In genomic region chr13:81393110-81393509, GRCh38 we compare ENCODE assay signal across 17 cellular contexts.
DNase-seq lines count a peak whose midpoint lies in the region; ATAC-seq, FAIRE-seq and TF ChIP-seq lines count a peak whose summit lies in the region.
"Had no signal": no experiment of that assay in that cellular context is flagged by ENCODE, and none has a peak within 500 bp of the region (broad histone marks: within the 10 kb centered on the region; RNA-seq: fewer than 3 reads in every experiment).

No MANE protein-coding gene starts in this region.

- H4K20me1 ChIP-seq in HepG2 (ENCODE audit: insufficient read depth, low read length): no peaks in the 10 kb centered on the region

- no peak for TF ChIP-seq RAD21 in HepG2 (CRISPR knock-in tag; IDR thresholded peaks at IDR 0.05)

- H3K27ac ChIP-seq in HUES64 (ENCODE audit: low read depth, low read length) (0 out of 2 replicates have a peak overlapping the region, but pooled peaks have one; percentile 4), transverse colon (peak overlapping the region in 3 of 4 donors; percentile 77 to 82 (median 78)), HepG2 (ENCODE audit: extremely low read length, insufficient read depth, low read length) (no peak overlapping the region)
- H3K27ac ChIP-seq in naive thymus-derived CD4-positive, alpha-beta T cell (ENCODE audit: low read depth, low read length): no peak overlapping the region
- H3K27ac ChIP-seq: A549, C4-2B, HL-60 had no signal

- H3K27me3 ChIP-seq in HUES64 (ENCODE audit: insufficient read depth, low read length): no peaks in the 10 kb centered on the region
- H3K27me3 ChIP-seq in transverse colon: no peaks in the 10 kb centered on the region
- no peaks in the 10 kb centered on the region for H3K27me3 ChIP-seq in naive thymus-derived CD4-positive, alpha-beta T cell (ENCODE audit: control insufficient read depth in 2 of 2, insufficient read depth in 2 of 2, low read length in 2 of 2)
- H3K27me3 ChIP-seq in HepG2 (ENCODE audit: control insufficient read depth in 1 of 2, insufficient read depth in 2 of 2, low read length in 2 of 2): no peaks in the 10 kb centered on the region
- H3K27me3 ChIP-seq: BE2C had no signal

- peak overlapping the region; percentile 36 for H3K27ac Mint-ChIP-seq in endothelial cell (ENCODE audit: unreplicated experiment)
- peak overlapping the region; percentile 64 for H3K27ac Mint-ChIP-seq in nephron progenitor cell
- H3K27ac Mint-ChIP-seq in naive thymus-derived CD4-positive, alpha-beta T cell: peak overlapping the region in 1 of 9 donors; percentile 8
- H3K27ac Mint-ChIP-seq: CD8-positive, alpha-beta T cell had no signal

- H3K27me3 Mint-ChIP-seq in endothelial cell (ENCODE audit: unreplicated experiment): no peaks in the 10 kb centered on the region
- H3K27me3 Mint-ChIP-seq in nephron progenitor cell (ENCODE audit: low read depth, poor library complexity): no peaks in the 10 kb centered on the region
- no peaks in the 10 kb centered on the region for H3K27me3 Mint-ChIP-seq in naive thymus-derived CD4-positive, alpha-beta T cell

- H3K36me3 ChIP-seq in HUES64 (ENCODE audit: insufficient read depth, low read length) (no peaks in the 10 kb centered on the region), transverse colon (no peaks in the 10 kb centered on the region), HepG2 (replicated peaks in 1 of 2; ENCODE audit: control insufficient read depth in 1 of 2, insufficient read depth in 2 of 2, low read length in 2 of 2) (no peaks in the 10 kb centered on the region)
- H3K36me3 ChIP-seq in naive thymus-derived CD4-positive, alpha-beta T cell (ENCODE audit: control insufficient read depth in 2 of 3, insufficient read depth in 3 of 3, low read length in 3 of 3): no peaks in the 10 kb centered on the region
- H3K36me3 ChIP-seq: BE2C had no signal

- H3K4me3 ChIP-seq in HUES64 (ENCODE audit: low read length) (no peak overlapping the region), transverse colon (no peak overlapping the region), HepG2 (replicated peaks in 1 of 3; ENCODE audit: insufficient read depth in 1 of 3, low read depth in 2 of 3, low read length in 3 of 3) (no peak overlapping the region)
- no peak overlapping the region for H3K4me3 ChIP-seq in naive thymus-derived CD4-positive, alpha-beta T cell (ENCODE audit: low read length)
- H3K4me3 ChIP-seq: A549 had no signal

- H3K4me3 Mint-ChIP-seq in endothelial cell (ENCODE audit: unreplicated experiment) (no peak overlapping the region), nephron progenitor cell (peak overlapping the region; percentile 3)
- H3K4me3 Mint-ChIP-seq in naive thymus-derived CD4-positive, alpha-beta T cell: no peak overlapping the region
- H3K4me3 Mint-ChIP-seq: CD8-positive, alpha-beta T cell had no signal

- H2AFZ ChIP-seq in HepG2 (ENCODE audit: low read length): no peak overlapping the region

- POLR2A ChIA-PET in GM10248 (lab: Yijun Ruan, JAX): no interaction called here
- POLR2A ChIA-PET in naive thymus-derived CD4-positive, alpha-beta T cell (lab: Charles Lee): no interaction called here
- POLR2A ChIA-PET in HepG2 (lab: Yijun Ruan, JAX): no interaction called here

- H3K79me2 ChIP-seq in HepG2 (ENCODE audit: insufficient read depth, low read length): no peaks in the 10 kb centered on the region

- in situ Hi-C loops in transverse colon (cut with MboI; ENCODE audit: low pct_ligation_motif_present in 1 of 4, low pct_unique_long_range_greater_than_20kb in 1 of 4, low sequenced_read_pairs in 3 of 4) (no loop called here), HepG2 (cut with HindIII; ENCODE audit: extremely low pct_ligation_motif_present, low pct_unique_long_range_greater_than_20kb) (no loop called here)

- CTCF ChIA-PET in GM10248 (lab: Yijun Ruan, JAX): no interaction called here
- CTCF ChIA-PET in naive thymus-derived CD4-positive, alpha-beta T cell (lab: Charles Lee): no interaction called here
- CTCF ChIA-PET in HepG2 (lab: Yijun Ruan, JAX; ENCODE audit: low intra/inter-chr PET ratio, low total read pairs): no interaction called here

- TF ChIP-seq CTCF in endothelial cell (IDR thresholded peaks at IDR 0.05; ENCODE audit: unreplicated experiment) (no peak), nephron progenitor cell (IDR thresholded peaks at IDR 0.05) (no peak), transverse colon (IDR thresholded peaks at IDR 0.05) (no peak), GM10248 (IDR thresholded peaks at IDR 0.05; ENCODE audit: control extremely low read depth, extremely low read depth, low read depth, missing control alignments) (no peak), HepG2 (CRISPR knock-in tag; IDR thresholded peaks at IDR 0.05) (no peak)

- DNase-seq in endothelial cell (ENCODE audit: low spot score) (no peak), nephron progenitor cell (no peak), transverse colon (no peak), GM10248 (ENCODE audit: extremely low spot score) (no peak), HepG2 (ENCODE audit: low spot score) (no peak), NCI-H345 treated with DMSO at 0.1 percent for 48 hours (lab: John Stamatoyannopoulos, UW; ENCODE audit: unreplicated experiment) (no peak)
- DNase-seq in naive thymus-derived CD4-positive, alpha-beta T cell: no peak
- DNase-seq: BE2C; Caco-2; CD8-positive, alpha-beta T cell; DND-41; GDM1 had no signal

- TF ChIP-seq POLR2A in transverse colon (IDR thresholded peaks at IDR 0.05) (no peak), HepG2 (IDR thresholded peaks at IDR 0.05; ENCODE audit: insufficient read depth in 1 of 2, low read depth in 2 of 2, low read length in 2 of 2) (no peak)

- peaks cover 16% of the 10 kb centered on the region for H3K4me1 Mint-ChIP-seq in endothelial cell (ENCODE audit: unreplicated experiment)
- H3K4me1 Mint-ChIP-seq in nephron progenitor cell: peaks cover 36% of the 10 kb centered on the region
- no peaks in the 10 kb centered on the region for H3K4me1 Mint-ChIP-seq in naive thymus-derived CD4-positive, alpha-beta T cell

- no peak for ATAC-seq in naive thymus-derived CD4-positive, alpha-beta T cell
- no peak for ATAC-seq in HepG2
- ATAC-seq: A549; CD8-positive, alpha-beta T cell; HCT116 had no signal

- TF ChIP-seq EP300 in transverse colon (IDR thresholded peaks at IDR 0.05; ENCODE audit: low read depth): no peak
- no peak for TF ChIP-seq EP300 in HepG2 (IDR thresholded peaks at IDR 0.05; ENCODE audit: low read depth in 2 of 2, low read length in 2 of 2)
- no peak for TF ChIP-seq EP300 in HepG2 (CRISPR knock-in tag; IDR thresholded peaks at IDR 0.05; ENCODE audit: borderline replicate concordance)

- peaks cover 34% of the 10 kb centered on the region for H3K4me1 ChIP-seq in HUES64 (ENCODE audit: insufficient read depth, low read length)
- H3K4me1 ChIP-seq in transverse colon: peaks cover 5 to 24% (median 13%) of the 10 kb centered on the region in 4 donors
- no peaks in the 10 kb centered on the region for H3K4me1 ChIP-seq in naive thymus-derived CD4-positive, alpha-beta T cell (ENCODE audit: control insufficient read depth in 2 of 2, insufficient read depth in 2 of 2, low read length in 2 of 2)
- no peaks in the 10 kb centered on the region for H3K4me1 ChIP-seq in HepG2 (ENCODE audit: insufficient read depth, low read length)
- H3K4me1 ChIP-seq: A549, Caco-2 had no signal

- H3K9ac ChIP-seq in HUES64 (ENCODE audit: low read depth, low read length) (no peak overlapping the region), HepG2 (ENCODE audit: insufficient read depth, low read depth, low read length) (no peak overlapping the region)

- H3K9me3 Mint-ChIP-seq in endothelial cell (ENCODE audit: unreplicated experiment) (no peaks in the 10 kb centered on the region), nephron progenitor cell (peaks cover 6% of the 10 kb centered on the region)
- peaks cover 4 to 41% (median 15%) of the 10 kb centered on the region in 11 donors for H3K9me3 Mint-ChIP-seq in naive thymus-derived CD4-positive, alpha-beta T cell

- no TSS peak for BruUV-seq in HepG2 (replicated peaks; lab: Mats Ljungman, UMichigan)

- intact Hi-C loops in transverse colon (cut with DNase I; ENCODE audit: low total_unique reads) (no loop called here), HepG2 (cut with micrococcal nuclease; ENCODE audit: unreplicated experiment) (no loop called here)
- intact Hi-C loops in naive thymus-derived CD4-positive, alpha-beta T cell (cut with micrococcal nuclease): no loop called here

- no peak overlapping the region for H3K4me2 ChIP-seq in HepG2 (ENCODE audit: low read depth, low read length)
- H3K4me2 ChIP-seq: A549 had no signal

- no CpG with 5 or more reads among the region's 3 CpGs for WGBS in HUES64
- WGBS in transverse colon (ENCODE audit: low coverage in 1 of 2), 2 donors: 30 to 50% methylated on average over 3 of the region's 3 CpGs
- WGBS in HepG2 (ENCODE audit: low lambda C conversion rate): 0% methylated on average over 3 of the region's 3 CpGs

- H3K36me3 Mint-ChIP-seq in endothelial cell (ENCODE audit: low read depth, unreplicated experiment) (no peaks in the 10 kb centered on the region), nephron progenitor cell (ENCODE audit: low read depth) (no peaks in the 10 kb centered on the region)
- no peaks in the 10 kb centered on the region for H3K36me3 Mint-ChIP-seq in naive thymus-derived CD4-positive, alpha-beta T cell
- H3K36me3 Mint-ChIP-seq: CD8-positive, alpha-beta T cell had no signal

- no peak for FAIRE-seq in HepG2 (lab: Jason Lieb, UNC)
- FAIRE-seq: A549 had no signal

- H3K9me3 ChIP-seq in HUES64 (ENCODE audit: insufficient read depth, low read depth, low read length) (no peaks in the 10 kb centered on the region), transverse colon (no peaks in the 10 kb centered on the region), HepG2 (ENCODE audit: low read length) (no peaks in the 10 kb centered on the region)
- peaks cover 0 to 7% (median 0%) of the 10 kb centered on the region in 3 experiments for H3K9me3 ChIP-seq in naive thymus-derived CD4-positive, alpha-beta T cell (ENCODE audit: control insufficient read depth in 2 of 3, low read length in 3 of 3)
- H3K9me3 ChIP-seq: A549, BE2C, Caco-2 had no signal

TF ChIP-seq in HepG2, 621 proteins besides CTCF, POLR2A, EP300 and RAD21:
- TF ChIP-seq ATM (IDR thresholded peaks at IDR 0.05; ENCODE audit: borderline replicate concordance) (no peak), TBX3 (IDR thresholded peaks at IDR 0.05; ENCODE audit: borderline replicate concordance) (no peak), FOXA3 (CRISPR knock-in tag; IDR thresholded peaks at IDR 0.05) (no peak), ATF7-NPFF (CRISPR knock-in tag; IDR thresholded peaks at IDR 0.05; ENCODE audit: low read depth) (no peak), ZNF570 (CRISPR knock-in tag; IDR thresholded peaks at IDR 0.05; ENCODE audit: borderline replicate concordance) (no peak)

Comparison
In these comparisons a context has a peak if more than half of its experiments do, and no peak if none do; other contexts are left out.
1. H3K27ac ChIP-seq: peak in HUES64 (single experiment) and transverse colon (3 of 4); none in naive thymus-derived CD4-positive, alpha-beta T cell (single experiment) and HepG2 (single experiment).